23 cellular contexts compared by ENCODE assay signal in genomic region chr3:124115965-124116364, GRCh38.
A peak's percentile ranks its signal among the peaks of the same experiment; 100 is the strongest.
DNase-seq lines count a peak whose midpoint lies in the region; ATAC-seq and TF ChIP-seq lines count a peak whose summit lies in the region.
"Had no signal": no experiment of that assay in that cellular context is flagged by ENCODE, and none has a peak within 500 bp of the region (broad histone marks: within the 10 kb centered on the region; RNA-seq: fewer than 3 reads in every experiment).

No MANE protein-coding gene starts in this region.

- H3K27ac ChIP-seq in heart left ventricle, result peak overlapping the region in 7 of 12 donors; percentile 53 to 75 (median 65)
- no peak overlapping the region for H3K27ac ChIP-seq in upper lobe of right lung
- H3K27ac ChIP-seq: C4-2B had no signal

- no peaks in the 10 kb centered on the region for H3K36me3 ChIP-seq in heart left ventricle
- no peaks in the 10 kb centered on the region for H3K36me3 ChIP-seq in MG63
- no peaks in the 10 kb centered on the region for H3K36me3 ChIP-seq in upper lobe of right lung

- H3K9me3 ChIP-seq in heart left ventricle (no peaks in the 10 kb centered on the region), MG63 (no peaks in the 10 kb centered on the region), upper lobe of right lung (no peaks in the 10 kb centered on the region)

- H3K27me3 ChIP-seq in heart left ventricle (no peaks in the 10 kb centered on the region), MG63 (no peaks in the 10 kb centered on the region), upper lobe of right lung (no peaks in the 10 kb centered on the region)

- ATAC-seq in heart left ventricle, result peak in 3 of 4 donors; percentile 21 to 39 (median 38)
- ATAC-seq in left ventricle myocardium superior, result peak; percentile 58
- peak; percentile 41 for ATAC-seq in upper lobe of right lung
- ATAC-seq in HG02678 (IDR thresholded peaks at IDR 0.05; ENCODE audit: unreplicated experiment), result no peak
- no peak for ATAC-seq in HG03097 (IDR thresholded peaks at IDR 0.05; ENCODE audit: low FRiP score, unreplicated experiment)
- ATAC-seq: HCT116, HepG2, SK-N-SH treated with all-trans-retinoic acid at 6 μM for 48 hours had no signal

- intact Hi-C loops in heart left ventricle (cut with DNase I) (no loop called here), cardiac septum (cut with DNase I) (no loop called here), left ventricle myocardium superior (cut with micrococcal nuclease) (no loop called here), upper lobe of right lung (cut with DNase I) (no loop called here)

- 70 to 80% (median 74%) methylated on average over 1 of the region's 1 CpG for whole genome bisulfite sequencing in heart left ventricle, 4 donors

- no peak for TF ChIP-seq POLR2A in heart left ventricle (IDR thresholded peaks at IDR 0.05)

- H3K4me3 ChIP-seq in heart left ventricle (peak overlapping the region in 1 of 12 donors; percentile 1), MG63 (no peak overlapping the region), upper lobe of right lung (no peak overlapping the region)

- no peak for TF ChIP-seq CTCF in heart left ventricle (IDR thresholded peaks at IDR 0.05)
- TF ChIP-seq CTCF in upper lobe of right lung (IDR thresholded peaks at IDR 0.05), result no peak

- no peak for DNase-seq in heart left ventricle
- no peak for DNase-seq in cardiac septum (ENCODE audit: low spot score)
- DNase-seq in MG63, result peak; percentile 18
- DNase-seq in left ventricle myocardium superior, result no peak
- no peak for DNase-seq in upper lobe of right lung
- DNase-seq in NCI-H1694 (lab: John Stamatoyannopoulos, UW), result no peak
- DNase-seq: DND-41, GDM1, GOT3, KBM-7, NCI-H1417, NCI-H187 treated with DMSO at 0.1 percent for 48 hours, NCI-H2227 treated with DMSO at 0.1 percent for 48 hours, NCI-H510A treated with DMSO at 0.1 percent for 48 hours, NCI-H774, OCI-M1, SIG-M5 had no signal

- H3K4me1 ChIP-seq in heart left ventricle (peaks cover 0 to 71% (median 38%) of the 10 kb centered on the region in 12 donors), upper lobe of right lung (peaks cover 32% of the 10 kb centered on the region)

Comparison
In these comparisons a context has a peak if more than half of its experiments do, and no peak if none do; other contexts are left out.
1. ATAC-seq: peak in heart left ventricle (3 of 4), left ventricle myocardium superior (single experiment) and upper lobe of right lung (single experiment); none in HG02678 (single experiment) and HG03097 (single experiment).